Comparison of ENCODE assay signal across 28 cellular contexts in genomic region chr5:138714694-138715093, GRCh38.
"Had no signal": no experiment of that assay in that cellular context is flagged by ENCODE, and none has a peak within 500 bp of the region (broad histone marks: within the 10 kb centered on the region; RNA-seq: fewer than 3 reads in every experiment).

No MANE protein-coding gene starts in this region.

- H3K27ac ChIP-seq: adrenal gland, body of pancreas, epithelial cell of prostate, WERI-Rb-1 had no signal

- ATAC-seq: activated CD4-positive, CD25-positive, alpha-beta regulatory T cell treated with anti-CD3 and anti-CD28 coated beads, Interleukin-2, amount 50 U/mL, for 24 hours; activated naive CD8-positive, alpha-beta T cell treated with anti-CD3 and anti-CD28 coated beads, Interleukin-2, amount 50 U/mL, for 24 hours; activated T-cell treated with anti-CD3 and anti-CD28 coated beads, Interleukin-2, amount 50 U/mL, for 4 hours; body of pancreas; T-helper 17 cell had no signal

- H3K4me3 ChIP-seq: adrenal gland, body of pancreas had no signal

- H3K36me3 Mint-ChIP-seq: activated naive CD4-positive, alpha-beta T cell treated with anti-CD3 and anti-CD28 coated beads, Interleukin-2, amount 50 U/mL, for 24 hours; activated naive CD8-positive, alpha-beta T cell treated with anti-CD3 and anti-CD28 coated beads for 36 hours had no signal

- H3K4me1 Mint-ChIP-seq: activated B cell treated with CpG ODN at 0.5 μM for 24 hours; activated CD4-positive, alpha-beta memory T cell treated with anti-CD3 and anti-CD28 coated beads, Interleukin-2, amount 10 ng/mL, durations not matched to agents 7 days and 5 days; activated CD4-positive, alpha-beta T cell treated with anti-CD3 and anti-CD28 coated beads, Interleukin-2, amount 10 ng/mL, durations not matched to agents 7 days and 5 days; activated naive CD4-positive, alpha-beta T cell treated with anti-CD3 and anti-CD28 coated beads, Interleukin-2, amount 50 U/mL, for 24 hours; activated naive CD8-positive, alpha-beta T cell treated with anti-CD3 and anti-CD28 coated beads for 36 hours had no signal

- H3K4me1 ChIP-seq: body of pancreas had no signal

- H3K27me3 ChIP-seq: adrenal gland, body of pancreas had no signal

- H3K36me3 ChIP-seq: adrenal gland, WERI-Rb-1 had no signal

- H3K9me3 Mint-ChIP-seq: activated B cell treated with CpG ODN at 0.5 μM for 24 hours; activated CD4-positive, alpha-beta memory T cell treated with anti-CD3 and anti-CD28 coated beads, Interleukin-2, amount 10 ng/mL, durations not matched to agents 7 days and 5 days; activated CD4-positive, alpha-beta T cell treated with anti-CD3 and anti-CD28 coated beads, Interleukin-2, amount 10 ng/mL, durations not matched to agents 7 days and 5 days; activated naive CD4-positive, alpha-beta T cell treated with anti-CD3 and anti-CD28 coated beads for 36 hours; activated naive CD4-positive, alpha-beta T cell treated with anti-CD3 and anti-CD28 coated beads, Interleukin-2, amount 50 U/mL, for 24 hours; activated naive CD8-positive, alpha-beta T cell treated with anti-CD3 and anti-CD28 coated beads for 36 hours; activated naive CD8-positive, alpha-beta T cell treated with anti-CD3 and anti-CD28 coated beads, Interleukin-2, amount 50 U/mL, for 24 hours; activated T-cell treated with anti-CD3 and anti-CD28 coated beads, Interleukin-2, amount 50 U/mL, for 4 hours; activated T-helper 2 cell treated with anti-CD3 and anti-CD28 coated beads, Interferon-gamma antibody, Interleukin-2, Interleukin-4, amounts not matched to agents 10 μg/mL and 5 μg/mL and 100 μg/mL, durations not matched to agents 14 hours and 24 hours and 36 hours; T-helper 2 cell treated with Interferon-gamma antibody and Interleukin-4, amounts not matched to agents 5 μg/mL and 100 μg/mL, for 36 hours had no signal

- H3K9me3 ChIP-seq: adrenal gland, body of pancreas had no signal

- H3K4me3 Mint-ChIP-seq: activated B cell treated with CpG ODN at 0.5 μM for 24 hours; activated CD4-positive, alpha-beta memory T cell treated with anti-CD3 and anti-CD28 coated beads, Interleukin-2, amount 10 ng/mL, durations not matched to agents 7 days and 5 days; activated CD4-positive, alpha-beta T cell treated with anti-CD3 and anti-CD28 coated beads, Interleukin-2, amount 10 ng/mL, durations not matched to agents 7 days and 5 days; activated naive CD4-positive, alpha-beta T cell treated with anti-CD3 and anti-CD28 coated beads for 36 hours; activated naive CD4-positive, alpha-beta T cell treated with anti-CD3 and anti-CD28 coated beads, Interleukin-2, amount 50 U/mL, for 24 hours; activated naive CD8-positive, alpha-beta T cell treated with anti-CD3 and anti-CD28 coated beads for 36 hours; activated naive CD8-positive, alpha-beta T cell treated with anti-CD3 and anti-CD28 coated beads, Interleukin-2, amount 50 U/mL, for 24 hours; activated T-cell treated with anti-CD3 and anti-CD28 coated beads, Interleukin-2, amount 50 U/mL, for 4 hours; T-helper 17 cell; T-helper 2 cell treated with Interferon-gamma antibody and Interleukin-4, amounts not matched to agents 5 μg/mL and 100 μg/mL, for 36 hours had no signal

- DNase-seq: activated B cell treated with CpG ODN at 0.5 μM for 24 hours; activated CD4-positive, alpha-beta memory T cell treated with anti-CD3 and anti-CD28 coated beads, Interleukin-2, amount 10 ng/mL, durations not matched to agents 7 days and 5 days; activated CD4-positive, alpha-beta T cell treated with anti-CD3 and anti-CD28 coated beads, Interleukin-2, amount 10 ng/mL, durations not matched to agents 7 days and 5 days; activated CD4-positive, alpha-beta T cell treated with anti-CD3 and anti-CD28 coated beads, Interleukin-2, amount 50 U/mL, for 4 hours; activated CD8-positive, alpha-beta memory T cell treated with anti-CD3 and anti-CD28 coated beads, Interleukin-2, amount 50 U/mL, for 48 hours; activated effector memory CD4-positive, alpha-beta T cell treated with anti-CD3 and anti-CD28 coated beads, Interleukin-2, amount 50 U/mL, for 16 hours; activated naive CD4-positive, alpha-beta T cell treated with anti-CD3 and anti-CD28 coated beads for 36 hours; activated naive CD8-positive, alpha-beta T cell treated with anti-CD3 and anti-CD28 coated beads for 36 hours; activated naive CD8-positive, alpha-beta T cell treated with anti-CD3 and anti-CD28 coated beads, Interleukin-2, amount 50 U/mL, for 24 hours; activated T-cell treated with anti-CD3 and anti-CD28 coated beads for 4 hours; activated T-cell treated with anti-CD3 and anti-CD28 coated beads, Interleukin-2, amount 50 U/mL, for 4 hours; adrenal gland; amygdala; aorta; body of pancreas; caudate nucleus; effector CD8-positive, alpha-beta T cell; foreskin fibroblast; head of caudate nucleus; T-helper 1 cell; T-helper 17 cell; T1000; WERI-Rb-1 had no signal

- H3K27ac Mint-ChIP-seq: activated B cell treated with CpG ODN at 0.5 μM for 24 hours; activated CD4-positive, alpha-beta memory T cell treated with anti-CD3 and anti-CD28 coated beads, Interleukin-2, amount 10 ng/mL, durations not matched to agents 7 days and 5 days; activated CD4-positive, alpha-beta T cell treated with anti-CD3 and anti-CD28 coated beads, Interleukin-2, amount 10 ng/mL, durations not matched to agents 7 days and 5 days; activated naive CD4-positive, alpha-beta T cell treated with anti-CD3 and anti-CD28 coated beads for 36 hours; activated naive CD4-positive, alpha-beta T cell treated with anti-CD3 and anti-CD28 coated beads, Interleukin-2, amount 50 U/mL, for 24 hours; activated naive CD8-positive, alpha-beta T cell treated with anti-CD3 and anti-CD28 coated beads for 36 hours; activated naive CD8-positive, alpha-beta T cell treated with anti-CD3 and anti-CD28 coated beads, Interleukin-2, amount 50 U/mL, for 24 hours; activated T-helper 2 cell treated with anti-CD3 and anti-CD28 coated beads, Interferon-gamma antibody, Interleukin-2, Interleukin-4, amounts not matched to agents 10 μg/mL and 5 μg/mL and 100 μg/mL, durations not matched to agents 14 hours and 24 hours and 36 hours; T-helper 17 cell; T-helper 2 cell treated with Interferon-gamma antibody and Interleukin-4, amounts not matched to agents 5 μg/mL and 100 μg/mL, for 36 hours had no signal
